In the genomic region with DNA sequence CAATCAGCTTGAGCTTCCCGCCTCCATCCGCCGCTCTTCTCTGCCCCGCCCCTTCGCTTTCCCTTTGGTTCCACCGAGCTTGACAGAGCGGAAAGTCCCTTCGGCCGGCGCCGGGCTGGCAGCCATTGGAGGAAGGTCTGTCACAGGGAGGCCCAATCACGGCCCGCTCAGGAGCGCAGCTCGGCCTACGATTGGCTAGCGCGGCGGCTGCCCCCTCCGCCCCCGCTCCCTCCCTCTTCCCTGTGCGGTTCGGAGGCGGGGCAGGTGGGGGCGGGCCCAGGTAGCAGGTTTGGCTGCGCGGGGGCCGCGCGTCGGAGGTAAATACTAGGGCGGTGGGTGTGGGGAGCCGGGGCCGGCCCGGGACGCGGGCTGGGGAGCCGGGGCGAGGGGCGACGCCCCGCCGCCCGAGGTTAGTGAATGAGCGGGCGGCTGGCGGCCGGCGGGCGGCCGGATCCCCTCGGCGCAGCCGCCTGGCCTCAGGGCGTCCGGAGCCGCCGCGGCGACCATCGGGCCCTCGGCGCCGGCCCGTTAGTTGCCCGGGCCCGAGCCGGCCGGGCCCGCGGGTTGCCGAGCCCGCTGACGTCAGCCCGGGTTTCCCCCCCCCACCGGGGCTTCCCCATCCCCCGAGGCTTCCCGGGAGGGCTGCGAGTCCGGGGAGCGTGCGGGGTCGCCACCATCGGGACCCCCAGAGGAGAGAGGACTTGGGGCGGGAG, we compare ENCODE assay signal across 8 cellular contexts. TPM values are rescaled to one million over a fixed set of nuclear protein-coding genes. Genes with fewer than 3 reads are reported as not detected.
DNase-seq lines count a peak whose midpoint lies in the region; ATAC-seq lines count a peak whose summit lies in the region.

A gene (plus strand): TSS at position 279 of the 713 bp plus-strand sequence. CDS start 7,613 bp downstream, outside the sequence.

- intact Hi-C loops in dendritic cell treated with granulocyte-macrophage colony-stimulating factor and Interleukin-4, amounts not matched to agents 40 ng/mL and 50 ng/mL, for 4 days (cut with micrococcal nuclease), result loop anchor here (1.0 to 10.0 kb wide), 5 partner anchors 33 to 377 kb away; a partner anchor contains a TSS

- peaks cover 70% of the 10 kb centered on the region for H3K4me1 Mint-ChIP-seq in dendritic cell treated with granulocyte-macrophage colony-stimulating factor and Interleukin-4, amounts not matched to agents 40 ng/mL and 50 ng/mL, for 4 days (ENCODE audit: low read depth)

- DNase-seq in C1 segment of cervical spinal cord (lab: John Stamatoyannopoulos, UW) (peak; percentile 93 to 100 (median 98)), NCI-H748 treated with DMSO at 0.1 percent for 48 hours (lab: John Stamatoyannopoulos, UW) (peak; percentile 96), left lobe of liver (ENCODE audit: low spot score) (peak; percentile 100)
- peak; percentile 97 to 100 for DNase-seq in activated CD4-positive, alpha-beta T cell treated with anti-CD3 and anti-CD28 coated beads, Interleukin-2, amount 50 U/mL, for 24 hours (ENCODE audit: low read depth in 1 of 2, low spot score in 1 of 2)
- DNase-seq in stimulated activated CD4-positive, alpha-beta T cell treated with anti-CD3 and anti-CD28 coated beads, Interleukin-2, amount 100 ng/mL, for 4 hours (ENCODE audit: low read depth), result peak; percentile 100

- H3K27me3 Mint-ChIP-seq in dendritic cell treated with granulocyte-macrophage colony-stimulating factor and Interleukin-4, amounts not matched to agents 40 ng/mL and 50 ng/mL, for 4 days, result no peaks in the 10 kb centered on the region

- peak within 1 kb of the TSS; percentile 77 for H3K4me3 Mint-ChIP-seq in dendritic cell treated with granulocyte-macrophage colony-stimulating factor and Interleukin-4, amounts not matched to agents 40 ng/mL and 50 ng/mL, for 4 days

- peak; percentile 88 for ATAC-seq in GM19372 (IDR thresholded peaks at IDR 0.05; ENCODE audit: low read depth, unreplicated experiment)
- peak; percentile 81 for ATAC-seq in HG03558 (IDR thresholded peaks at IDR 0.05; ENCODE audit: extremely low read depth, unreplicated experiment)
- ATAC-seq in left lobe of liver, result peak; percentile 93

- no peaks in the 10 kb centered on the region for H3K9me3 Mint-ChIP-seq in dendritic cell treated with granulocyte-macrophage colony-stimulating factor and Interleukin-4, amounts not matched to agents 40 ng/mL and 50 ng/mL, for 4 days

- peaks cover 37% of the 10 kb centered on the region for H3K36me3 Mint-ChIP-seq in dendritic cell treated with granulocyte-macrophage colony-stimulating factor and Interleukin-4, amounts not matched to agents 40 ng/mL and 50 ng/mL, for 4 days (ENCODE audit: low read depth)

- H3K27ac Mint-ChIP-seq in dendritic cell treated with granulocyte-macrophage colony-stimulating factor and Interleukin-4, amounts not matched to agents 40 ng/mL and 50 ng/mL, for 4 days, result peak within 1 kb of the TSS; percentile 91

RNA-seq across cellular contexts. Expression of the gene that starts here (rescaled TPM):
- total RNA-seq in left lobe of liver, result 14.4 TPM

Comparison
In these comparisons a context has a peak if more than half of its experiments do, and no peak if none do; other contexts are left out.
1. Peak in every context shown above with its lines: DNase-seq and ATAC-seq.